In genomic region chr11:129090056-129090455, GRCh38 we compare ENCODE assay signal across 26 cellular contexts.
DNase-seq lines count a peak whose midpoint lies in the region; ATAC-seq and TF ChIP-seq lines count a peak whose summit lies in the region.
"Had no signal": no experiment of that assay in that cellular context is flagged by ENCODE, and none has a peak within 500 bp of the region (broad histone marks: within the 10 kb centered on the region; RNA-seq: fewer than 3 reads in every experiment).

No MANE protein-coding gene starts in this region.

- POLR2A ChIA-PET in SK-N-SH (lab: Yijun Ruan, JAX), result no interaction called here

- peak; percentile 66; the same call in 2 of the 3 replicates for ATAC-seq in SK-N-SH treated with all-trans-retinoic acid at 6 μM for 48 hours
- ATAC-seq: heart right ventricle; left colon; Panc1; stimulated activated naive CD8-positive, alpha-beta T cell treated with anti-CD3 and anti-CD28 coated beads, Interleukin-15, amount 100 ng/mL, for 72 hours had no signal

- TF ChIP-seq EP300 in SK-N-SH (IDR thresholded peaks at IDR 0.05; ENCODE audit: borderline replicate concordance in 1 of 2, low read depth in 1 of 2, low read length in 1 of 2), result no peak

- TF ChIP-seq RAD21 in SK-N-SH (IDR thresholded peaks at IDR 0.05; ENCODE audit: low read length), result no peak

- H3F3A ChIP-seq in SK-N-SH (replicated peaks; ENCODE audit: insufficient read depth), result no peaks in the 10 kb centered on the region

- H3K9ac ChIP-seq in SK-N-SH, result no peak overlapping the region

- no peak overlapping the region for H3K4me2 ChIP-seq in SK-N-SH
- H3K4me2 ChIP-seq: smooth muscle cell had no signal

- no peak for DNase-seq in SK-N-SH
- DNase-seq in amniotic epithelial cell (ENCODE audit: low read depth), result peak; percentile 79
- DNase-seq in fibroblast of mammary gland (ENCODE audit: low read depth), result peak; percentile 1
- peak; percentile 0 for DNase-seq in skeletal muscle cell (ENCODE audit: low read depth)
- no peak for DNase-seq in mucosa of gallbladder (ENCODE audit: low spot score)
- no peak for DNase-seq in OCI-M1 (lab: John Stamatoyannopoulos, UW)
- DNase-seq in NCI-H1048 (lab: John Stamatoyannopoulos, UW), result no peak
- DNase-seq: activated CD4-positive, alpha-beta T cell treated with anti-CD3 and anti-CD28 coated beads, Interleukin-2, amount 50 U/mL, for 4 hours; activated CD4-positive, CD25-positive, alpha-beta regulatory T cell; activated naive CD4-positive, alpha-beta T cell treated with anti-CD3 and anti-CD28 coated beads for 36 hours; CD4-positive, alpha-beta memory T cell; heart right ventricle; left colon; mesenchymal stem cell; NCI-H2029; NCI-H526 treated with DMSO at 0.1 percent for 48 hours; SIG-M5; stimulated activated CD4-positive, alpha-beta T cell treated with anti-CD3 and anti-CD28 coated beads, Interleukin-1b, Interleukin-23, amount 100 ng/mL, for 48 hours; stimulated activated CD8-positive, alpha-beta memory T cell treated with anti-CD3 and anti-CD28 coated beads, Interleukin-4, amount 100 ng/mL, for 48 hours; stimulated activated naive CD8-positive, alpha-beta T cell treated with anti-CD3 and anti-CD28 coated beads, Interleukin-15, amount 100 ng/mL, for 72 hours; tibial artery had no signal

- H3K36me3 ChIP-seq in SK-N-SH (replicated peaks in 1 of 2; ENCODE audit: control insufficient read depth in 1 of 2, insufficient read depth in 2 of 2, low read length in 1 of 2), result peaks cover 0 to 20% of the 10 kb centered on the region in 2 experiments
- H3K36me3 ChIP-seq: neutrophil had no signal

- no peaks in the 10 kb centered on the region for H3K79me2 ChIP-seq in SK-N-SH (ENCODE audit: insufficient read depth)

- no peak overlapping the region for H3K27ac ChIP-seq in SK-N-SH (ENCODE audit: low read depth in 2 of 2, low read length in 1 of 2)
- H3K27ac ChIP-seq: 22Rv1, heart right ventricle, neutrophil, tibial artery had no signal

- no peaks in the 10 kb centered on the region; a peak in 1 of 4 replicates for H3K4me1 ChIP-seq in SK-N-SH (ENCODE audit: control insufficient read depth in 1 of 2, insufficient read depth in 2 of 2, low read depth in 1 of 2, low read length in 1 of 2)
- H3K4me1 ChIP-seq: heart right ventricle had no signal

- CTCF ChIA-PET in SK-N-SH (lab: Yijun Ruan, JAX), result no interaction called here

- WGBS in SK-N-SH (ENCODE audit: low lambda C conversion rate), result 84% methylated on average over 1 of the region's 1 CpG

- H2AFZ ChIP-seq in SK-N-SH (ENCODE audit: low read depth), result no peak overlapping the region

- H3K9me2 ChIP-seq in SK-N-SH, result no peaks in the 10 kb centered on the region

- H3K27me3 ChIP-seq in SK-N-SH (ENCODE audit: insufficient read depth), result no peaks in the 10 kb centered on the region
- H3K27me3 ChIP-seq: heart right ventricle, neutrophil, tibial artery had no signal

- no peaks in the 10 kb centered on the region for H4K20me1 ChIP-seq in SK-N-SH (ENCODE audit: insufficient read depth)

- TF ChIP-seq CTCF in SK-N-SH (IDR thresholded peaks at IDR 0.05), result no peak
- TF ChIP-seq CTCF in fibroblast of mammary gland (conservative IDR thresholded peaks at IDR 0.05; ENCODE audit: control insufficient read depth, insufficient read depth, low read depth, low read length), result no peak

- H3K4me3 ChIP-seq in SK-N-SH (ENCODE audit: low read depth in 2 of 2, low read length in 1 of 2), result no peak overlapping the region
- no peak overlapping the region for H3K4me3 ChIP-seq in fibroblast of mammary gland (ENCODE audit: control insufficient read depth, low read depth, low read length)
- no peak overlapping the region for H3K4me3 ChIP-seq in skeletal muscle cell (ENCODE audit: low read depth, low read length)
- H3K4me3 ChIP-seq: heart right ventricle, smooth muscle cell, tibial artery had no signal

- no peaks in the 10 kb centered on the region for H3K9me3 ChIP-seq in SK-N-SH
- H3K9me3 ChIP-seq: neutrophil had no signal

TF ChIP-seq in SK-N-SH treated with all-trans-retinoic acid at 6 μM for 48 hours, 23 proteins besides CTCF, POLR2A, EP300 and RAD21:
- TF ChIP-seq ZNF565 (CRISPR knock-in tag; conservative IDR thresholded peaks at IDR 0.05; ENCODE audit: low read depth), result no peak
- peak; percentile 53 for TF ChIP-seq ISL1 (CRISPR knock-in tag; IDR thresholded peaks at IDR 0.05)
TF ChIP-seq in SK-N-SH treated with all-trans-retinoic acid at 6 μM for 48 hours: peak in this region for 1.

TF ChIP-seq in SK-N-SH, 30 proteins besides CTCF, POLR2A, EP300 and RAD21:
- TF ChIP-seq RCOR1 (IDR thresholded peaks at IDR 0.05; ENCODE audit: low read length) (no peak), SMC3 (IDR thresholded peaks at IDR 0.05; ENCODE audit: low read depth, low read length) (no peak), YY1 (IDR thresholded peaks at IDR 0.05; ENCODE audit: low read depth) (no peak), MAX (IDR thresholded peaks at IDR 0.05; ENCODE audit: low read depth) (no peak), FOXM1 (IDR thresholded peaks at IDR 0.05; ENCODE audit: low read depth) (no peak), RXRA (IDR thresholded peaks at IDR 0.05; ENCODE audit: borderline replicate concordance, low read depth) (no peak), NRF1 (IDR thresholded peaks at IDR 0.05; ENCODE audit: low read depth, low read length) (no peak), NFIC (IDR thresholded peaks at IDR 0.05; ENCODE audit: borderline replicate concordance) (no peak), USF1 (IDR thresholded peaks at IDR 0.05; ENCODE audit: borderline replicate concordance, low read depth) (no peak), GABPA (IDR thresholded peaks at IDR 0.05; ENCODE audit: low read depth) (no peak)
TF ChIP-seq in SK-N-SH: peak in this region for 0.

Comparison
In these comparisons a context has a peak if more than half of its experiments do, and no peak if none do; other contexts are left out.
1. DNase-seq: peak in amniotic epithelial cell (single experiment), fibroblast of mammary gland (single experiment) and skeletal muscle cell (single experiment); none in SK-N-SH (single experiment), mucosa of gallbladder (single experiment), OCI-M1 (single experiment) and NCI-H1048 (single experiment).